25 cellular contexts compared by ENCODE assay signal in genomic region chr18:63964908-63965307, GRCh38. TPM values are rescaled to one million over a fixed set of nuclear protein-coding genes. Genes with fewer than 3 reads are reported as not detected.
DNase-seq lines count a peak whose midpoint lies in the region; ATAC-seq, FAIRE-seq and TF ChIP-seq lines count a peak whose summit lies in the region.
"Had no signal": no experiment of that assay in that cellular context is flagged by ENCODE, and none has a peak within 500 bp of the region (broad histone marks: within the 10 kb centered on the region; RNA-seq: fewer than 3 reads in every experiment).

No MANE protein-coding gene starts in this region.

- no peaks in the 10 kb centered on the region for H3K36me3 ChIP-seq in liver (ENCODE audit: control insufficient read depth in 4 of 4, insufficient read depth in 3 of 4, low read depth in 1 of 4, low read length in 3 of 4)
- H3K36me3 ChIP-seq in kidney (ENCODE audit: control insufficient read depth in 1 of 2, insufficient read depth in 2 of 2, low read length in 2 of 2): no peaks in the 10 kb centered on the region
- H3K36me3 ChIP-seq: BE2C, BLaER1 had no signal

- H3K9me3 ChIP-seq in liver (ENCODE audit: control insufficient read depth in 4 of 4, low read length in 3 of 4): no peaks in the 10 kb centered on the region
- H3K9me3 ChIP-seq in kidney (ENCODE audit: control insufficient read depth in 1 of 2, low read length in 2 of 2): no peaks in the 10 kb centered on the region
- H3K9me3 ChIP-seq: BE2C, BLaER1 had no signal

- CTCF ChIA-PET in WTC11 (lab: Charles Lee): no interaction called here

- H3K27ac ChIP-seq in liver (ENCODE audit: low read depth in 1 of 2, low read length in 2 of 2): peak overlapping the region; percentile 16 to 55
- H3K27ac ChIP-seq in kidney (ENCODE audit: low read depth in 2 of 2, low read length in 2 of 2): no peak overlapping the region
- H3K27ac ChIP-seq: BLaER1 had no signal

- TF ChIP-seq RAD21 in liver (IDR thresholded peaks at IDR 0.05): peak in 1 of 2 donors; percentile 24

- TF ChIP-seq CTCF in liver (IDR thresholded peaks at IDR 0.05; ENCODE audit: low read depth, low read length, missing input control) (no peak), kidney (IDR thresholded peaks at IDR 0.05; ENCODE audit: borderline replicate concordance, extremely low read depth, insufficient read depth) (no peak), WTC11 (IDR thresholded peaks at IDR 0.05) (no peak)

- H3K9me3 Mint-ChIP-seq in WTC11: no peaks in the 10 kb centered on the region
- H3K9me3 Mint-ChIP-seq: CD14-positive monocyte; CD4-positive, alpha-beta memory T cell; CD4-positive, CD25-positive, alpha-beta regulatory T cell; CD8-positive, alpha-beta memory T cell had no signal

- no peak overlapping the region for H3K4me3 Mint-ChIP-seq in WTC11
- H3K4me3 Mint-ChIP-seq: CD14-positive monocyte; CD4-positive, alpha-beta memory T cell; CD4-positive, CD25-positive, alpha-beta regulatory T cell had no signal

- peak overlapping the region in 1 of 2 donors; percentile 3 for H3K9ac ChIP-seq in liver (ENCODE audit: low read depth in 1 of 2, low read length in 2 of 2)
- no peak overlapping the region for H3K9ac ChIP-seq in kidney (ENCODE audit: low read length in 2 of 2)
- H3K9ac ChIP-seq: BLaER1 had no signal

- peaks cover 11% of the 10 kb centered on the region for H3K4me1 Mint-ChIP-seq in WTC11

- no peak for FAIRE-seq in kidney (lab: Jason Lieb, UNC)
- FAIRE-seq: A204.1, G401.6, GM12891, GM19239 had no signal

- H3K4me1 ChIP-seq in liver (ENCODE audit: control insufficient read depth in 4 of 4, insufficient read depth in 4 of 4, low read length in 3 of 4) (peaks cover 7 to 31% (median 23%) of the 10 kb centered on the region in 4 donors), kidney (ENCODE audit: control insufficient read depth in 1 of 2, insufficient read depth in 1 of 2, low read depth in 1 of 2, low read length in 2 of 2) (peaks cover 3 to 4% of the 10 kb centered on the region in 2 donors)
- H3K4me1 ChIP-seq: BE2C had no signal

- intact Hi-C loops in kidney (cut with DNase I): no loop called here

- H3K36me3 Mint-ChIP-seq in WTC11: no peaks in the 10 kb centered on the region
- H3K36me3 Mint-ChIP-seq: CD14-positive monocyte; CD4-positive, CD25-positive, alpha-beta regulatory T cell had no signal

- POLR2A ChIA-PET in WTC11 (lab: Charles Lee): no interaction called here

- ATAC-seq in left lobe of liver (peak; percentile 75), WTC11 (no peak)

- H3K27me3 ChIP-seq in liver (ENCODE audit: control insufficient read depth in 4 of 4, insufficient read depth in 4 of 4, low read length in 3 of 4): no peaks in the 10 kb centered on the region
- H3K27me3 ChIP-seq: BE2C, BLaER1 had no signal

- no peak for DNase-seq in left lobe of liver (ENCODE audit: low spot score)
- no peak for DNase-seq in T-helper 2 cell
- DNase-seq in kidney: no peak
- DNase-seq in WTC11 (ENCODE audit: low spot score): no peak
- DNase-seq: 8988T; ACHN; BE2C; C1 segment of cervical spinal cord; CD4-positive, alpha-beta memory T cell; CD4-positive, CD25-positive, alpha-beta regulatory T cell; CD8-positive, alpha-beta memory T cell; COR-L47; DMS 273 treated with DMSO at 0.1 percent for 48 hours; DMS153; DMS79 treated with DMSO at 0.1 percent for 48 hours; GF-D8 had no signal

- peaks cover 13% of the 10 kb centered on the region for H3K27me3 Mint-ChIP-seq in WTC11 (ENCODE audit: low read depth)

- H3K4me3 ChIP-seq in liver (ENCODE audit: low read depth in 1 of 3, low read length in 3 of 3): no peak overlapping the region
- no peak overlapping the region for H3K4me3 ChIP-seq in kidney (ENCODE audit: low read length in 2 of 2)
- H3K4me3 ChIP-seq: BLaER1 had no signal

- H3K27ac Mint-ChIP-seq in WTC11: no peak overlapping the region
- H3K27ac Mint-ChIP-seq: CD14-positive monocyte; CD4-positive, CD25-positive, alpha-beta regulatory T cell; CD8-positive, alpha-beta memory T cell had no signal

TF ChIP-seq in liver, 16 proteins besides CTCF, POLR2A, EP300 and RAD21 (continues in another document):
- TF ChIP-seq JUND (IDR thresholded peaks at IDR 0.05) (peak; percentile 58 to 65), GABPA (IDR thresholded peaks at IDR 0.05 in 1 of 2, conservative IDR thresholded peaks at IDR 0.05 in 1 of 2) (no peak), EGR1 (IDR thresholded peaks at IDR 0.05; ENCODE audit: low read depth in 2 of 2) (no peak), ZBTB33 (IDR thresholded peaks at IDR 0.05) (no peak), FOXA1 (IDR thresholded peaks at IDR 0.05) (no peak), SP1 (IDR thresholded peaks at IDR 0.05) (peak; percentile 94), RXRA (IDR thresholded peaks at IDR 0.05) (peak; percentile 60 to 64), HNF4A (conservative IDR thresholded peaks at IDR 0.05) (peak; percentile 92 to 95), YY1 (IDR thresholded peaks at IDR 0.05) (peak; percentile 33), MAX (IDR thresholded peaks at IDR 0.05) (no peak), ATF3 (IDR thresholded peaks at IDR 0.05) (no peak), NR2F2 (IDR thresholded peaks at IDR 0.05) (no peak)

TF ChIP-seq in WTC11, 78 proteins besides CTCF, POLR2A, EP300 and RAD21:
- TF ChIP-seq ZNF425 (CRISPR knock-in tag; conservative IDR thresholded peaks at IDR 0.05): no peak
- TF ChIP-seq NR1H2 (CRISPR knock-in tag; IDR thresholded peaks at IDR 0.05): no peak
- TF ChIP-seq IRF2 (CRISPR knock-in tag; IDR thresholded peaks at IDR 0.05; ENCODE audit: borderline replicate concordance, low read depth): no peak
- TF ChIP-seq GRHL2 (CRISPR knock-in tag; IDR thresholded peaks at IDR 0.05; ENCODE audit: insufficient replicate concordance, severe bottlenecking): no peak
- no peak for TF ChIP-seq ATF3 (CRISPR knock-in tag; conservative IDR thresholded peaks at IDR 0.05)
- no peak for TF ChIP-seq FOXK1 (CRISPR knock-in tag; IDR thresholded peaks at IDR 0.05)
- no peak for TF ChIP-seq RELA (CRISPR knock-in tag; IDR thresholded peaks at IDR 0.05; ENCODE audit: borderline replicate concordance)

RNA-seq across cellular contexts. Expression of gene SERPINB8, which starts 5.0 kb away (rescaled TPM):
- total RNA-seq in left lobe of liver: 4.0 TPM
- 1 to 10 TPM; 2.5 to 5.1 TPM for total RNA-seq in liver
- polyA plus RNA-seq in liver: 1 to 10 TPM; 8.3 to 8.6 TPM
- total RNA-seq in kidney: 18.1 TPM
- polyA plus RNA-seq in kidney (ENCODE audit: insufficient read depth, low read depth, low replicate concordance): 1.9 TPM
- total RNA-seq in WTC11 (2021): 0.46 to 0.73 TPM (median 0.57 TPM) in 3 replicates

RNA-seq across cellular contexts. Expression of gene HMSD, which starts 15.8 kb away (rescaled TPM):
- total RNA-seq in left lobe of liver (0.23 TPM), liver (under 1 TPM in 1 of 2 donors, not detected in 1; 0.28 TPM), kidney (1.4 TPM), WTC11 (2021) (3.0 to 8.1 TPM (median 6.1 TPM) in 3 replicates)
- polyA plus RNA-seq in liver (under 1 TPM; 0.13 to 0.14 TPM), kidney (ENCODE audit: insufficient read depth, low read depth, low replicate concordance) (not detected)
- total RNA-seq: CD4-positive, CD25-positive, alpha-beta regulatory T cell had no signal
- polyA plus RNA-seq: CD14-positive monocyte; CD4-positive, alpha-beta memory T cell; CD4-positive, CD25-positive, alpha-beta regulatory T cell; CD8-positive, alpha-beta memory T cell had no signal

RNA-seq across cellular contexts. Expression of gene SERPINB10, which starts 57.1 kb away (rescaled TPM):
- total RNA-seq in left lobe of liver (not detected), liver (1 to 10 TPM in 1 of 2 donors, not detected in 1; 4.6 TPM), kidney (not detected), WTC11 (2021) (not detected in 3 replicates)
- polyA plus RNA-seq in liver (not detected), kidney (ENCODE audit: insufficient read depth, low read depth, low replicate concordance) (not detected)
- total RNA-seq: A673; CD4-positive, alpha-beta memory T cell; CD4-positive, CD25-positive, alpha-beta regulatory T cell; CD8-positive, alpha-beta memory T cell had no signal
- polyA plus RNA-seq: AG04450; CD4-positive, alpha-beta memory T cell; CD4-positive, CD25-positive, alpha-beta regulatory T cell; CD8-positive, alpha-beta memory T cell had no signal

Comparison
In these comparisons a context has a peak if more than half of its experiments do, and no peak if none do; other contexts are left out.
1. H3K27ac ChIP-seq: peak in liver (2 of 2); none in kidney (0 of 2).